Comparison of ENCODE assay signal across 19 cellular contexts in the genomic region with DNA sequence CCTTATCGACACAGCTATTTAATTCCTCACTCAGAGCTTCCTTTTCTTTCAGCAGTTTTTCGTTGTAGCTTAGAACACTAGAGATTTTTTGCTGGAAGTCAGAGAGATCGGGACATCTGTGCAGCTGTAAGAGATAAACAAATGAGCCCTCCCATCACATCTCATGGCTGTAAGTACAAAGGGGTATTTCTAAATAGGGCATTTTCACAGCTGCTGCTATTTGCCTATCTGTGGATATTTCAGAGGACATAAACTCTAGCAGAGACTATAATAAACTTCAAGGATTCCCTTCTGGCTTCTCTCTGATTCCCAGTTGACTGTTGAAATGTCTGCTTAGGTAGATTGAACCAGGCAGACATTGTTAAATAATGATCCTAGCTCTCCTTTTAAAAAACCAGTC.
"Had no signal": no experiment of that assay in that cellular context is flagged by ENCODE, and none has a peak within 500 bp of the region (broad histone marks: within the 10 kb centered on the region; RNA-seq: fewer than 3 reads in every experiment).

No MANE protein-coding gene starts in this region.

- H3K4me3 Mint-ChIP-seq: activated CD4-positive, alpha-beta memory T cell treated with anti-CD3 and anti-CD28 coated beads, Interleukin-2, amount 10 ng/mL, durations not matched to agents 7 days and 5 days; activated naive CD8-positive, alpha-beta T cell treated with anti-CD3 and anti-CD28 coated beads, Interleukin-2, amount 10 ng/mL, durations not matched to agents 7 days and 5 days; endodermal cell; nephron progenitor cell; T-helper 17 cell had no signal

- H3K36me3 ChIP-seq: breast epithelium had no signal

- H3K27ac Mint-ChIP-seq: activated CD4-positive, alpha-beta memory T cell treated with anti-CD3 and anti-CD28 coated beads, Interleukin-2, amount 10 ng/mL, durations not matched to agents 7 days and 5 days; activated naive CD8-positive, alpha-beta T cell treated with anti-CD3 and anti-CD28 coated beads, Interleukin-2, amount 10 ng/mL, durations not matched to agents 7 days and 5 days; endodermal cell had no signal

- H3K4me2 ChIP-seq: SK-N-SH had no signal

- H3K4me1 ChIP-seq: breast epithelium had no signal

- H3K9me2 ChIP-seq: SK-N-SH had no signal

- H3K9me3 Mint-ChIP-seq: activated CD4-positive, alpha-beta memory T cell treated with anti-CD3 and anti-CD28 coated beads, Interleukin-2, amount 10 ng/mL, durations not matched to agents 7 days and 5 days had no signal

- H3K9ac ChIP-seq: SK-N-SH had no signal

- ATAC-seq: sciatic nerve, T-helper 17 cell had no signal

- H3K27me3 ChIP-seq: breast epithelium had no signal

- H3K4me3 ChIP-seq: breast epithelium, left ventricle myocardium inferior had no signal

- H3K27ac ChIP-seq: breast epithelium, left ventricle myocardium inferior had no signal

- DNase-seq: activated CD4-positive, alpha-beta memory T cell treated with anti-CD3 and anti-CD28 coated beads, Interleukin-2, amount 10 ng/mL, durations not matched to agents 7 days and 5 days; activated CD4-positive, alpha-beta T cell treated with anti-CD3 and anti-CD28 coated beads for 4 hours; activated gamma-delta T cell treated with Interleukin-2 at 50 U/mL for 16 hours; activated naive CD8-positive, alpha-beta T cell treated with anti-CD3 and anti-CD28 coated beads, Interleukin-2, amount 10 ng/mL, durations not matched to agents 7 days and 5 days; activated T-cell treated with anti-CD3 and anti-CD28 coated beads, Interleukin-2, amount 50 U/mL, for 48 hours; aorta; endodermal cell; erythroblast; kidney; left ventricle myocardium inferior; mesendoderm; nephron progenitor cell; SHP77; SK-N-SH; stimulated activated CD4-positive, alpha-beta T cell treated with anti-CD3 and anti-CD28 coated beads, Interleukin-1b, Interleukin-23, amount 100 ng/mL, for 48 hours; T-helper 17 cell; trophoblast cell had no signal

- H3K9me3 ChIP-seq: breast epithelium, SK-N-SH had no signal

- H3K27me3 Mint-ChIP-seq: activated CD4-positive, alpha-beta memory T cell treated with anti-CD3 and anti-CD28 coated beads, Interleukin-2, amount 10 ng/mL, durations not matched to agents 7 days and 5 days; activated naive CD8-positive, alpha-beta T cell treated with anti-CD3 and anti-CD28 coated beads, Interleukin-2, amount 10 ng/mL, durations not matched to agents 7 days and 5 days; T-helper 17 cell had no signal
